1 cellular context compared by ENCODE assay signal in the genomic region with DNA sequence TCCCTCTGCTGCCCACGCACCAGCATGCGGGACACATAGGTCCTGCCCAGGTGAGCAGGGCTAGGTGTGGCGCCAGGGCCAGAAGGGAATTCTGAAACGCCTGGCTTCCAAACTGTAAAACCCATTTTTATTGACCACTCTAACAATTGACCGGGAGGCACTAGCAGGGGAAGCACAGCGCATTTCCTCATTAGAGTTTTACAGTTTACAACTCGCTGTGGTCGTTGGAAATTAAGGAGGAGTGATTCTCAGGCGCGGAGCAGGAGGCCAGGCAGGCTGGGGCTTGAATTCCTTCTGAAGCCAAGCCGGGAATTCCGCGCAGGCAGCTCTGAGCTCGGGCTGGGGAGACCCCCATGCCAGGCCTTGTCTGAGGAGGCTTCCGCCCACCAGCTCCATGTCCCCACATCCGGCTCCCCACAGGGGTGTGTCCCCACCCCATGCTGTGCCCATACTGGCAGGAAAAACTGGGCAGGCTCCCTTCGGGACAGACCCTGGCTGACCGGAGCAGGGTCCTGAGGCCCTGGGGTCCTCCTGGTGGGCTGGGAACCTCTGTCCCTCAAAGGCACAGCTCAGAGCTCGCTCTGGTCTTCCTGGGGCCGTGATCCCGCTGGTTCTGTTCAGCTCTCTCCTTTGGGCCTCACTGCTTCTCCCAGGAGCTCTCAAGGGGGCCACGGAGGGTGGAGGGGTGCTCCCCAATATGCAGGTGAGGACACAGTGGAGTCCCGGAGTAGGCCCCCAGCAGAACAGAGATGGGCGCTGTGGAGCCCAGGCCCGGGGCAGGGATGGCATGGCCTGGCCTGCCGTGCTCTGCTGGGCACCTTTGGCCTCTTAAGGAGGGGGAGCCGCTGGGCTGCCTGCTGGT.
A peak's percentile ranks its signal among the peaks of the same experiment; 100 is the strongest.
TF ChIP-seq lines count a peak whose summit lies in the region.

No MANE protein-coding gene starts in this region.

TF ChIP-seq in K562, 482 proteins besides CTCF, POLR2A, EP300 and RAD21 (continued from another document and continues in another):
- TF ChIP-seq, protein P1, sequence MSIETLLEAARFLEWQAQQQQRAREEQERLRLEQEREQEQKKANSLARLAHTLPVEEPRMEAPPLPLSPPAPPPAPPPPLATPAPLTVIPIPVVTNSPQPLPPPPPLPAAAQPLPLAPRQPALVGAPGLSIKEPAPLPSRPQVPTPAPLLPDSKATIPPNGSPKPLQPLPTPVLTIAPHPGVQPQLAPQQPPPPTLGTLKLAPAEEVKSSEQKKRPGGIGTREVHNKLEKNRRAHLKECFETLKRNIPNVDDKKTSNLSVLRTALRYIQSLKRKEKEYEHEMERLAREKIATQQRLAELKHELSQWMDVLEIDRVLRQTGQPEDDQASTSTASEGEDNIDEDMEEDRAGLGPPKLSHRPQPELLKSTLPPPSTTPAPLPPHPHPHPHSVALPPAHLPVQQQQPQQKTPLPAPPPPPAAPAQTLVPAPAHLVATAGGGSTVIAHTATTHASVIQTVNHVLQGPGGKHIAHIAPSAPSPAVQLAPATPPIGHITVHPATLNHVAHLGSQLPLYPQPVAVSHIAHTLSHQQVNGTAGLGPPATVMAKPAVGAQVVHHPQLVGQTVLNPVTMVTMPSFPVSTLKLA (conservative IDR thresholded peaks at IDR 0.05): 0 out of 4 replicates have a peak, but pooled peaks of 1 of the 2 experiments have one; percentile 31
- peak; percentile 4; the same call in 1 of the 2 replicates for TF ChIP-seq CBX1 (IDR thresholded peaks at IDR 0.05; ENCODE audit: low read depth)
- no peak for TF ChIP-seq SIN3A (IDR thresholded peaks at IDR 0.05; ENCODE audit: borderline replicate concordance in 2 of 2, control insufficient read depth in 1 of 2, low read depth in 2 of 2, low read length in 2 of 2)
- TF ChIP-seq ARID1B (IDR thresholded peaks at IDR 0.05): no peak
- no peak for TF ChIP-seq NCOA6 (IDR thresholded peaks at IDR 0.05)
- no peak for TF ChIP-seq RAD51 (IDR thresholded peaks at IDR 0.05; ENCODE audit: borderline replicate concordance, low read depth)
- TF ChIP-seq GABPB2 (CRISPR knock-in tag; conservative IDR thresholded peaks at IDR 0.05): no peak
- TF ChIP-seq, protein P2, sequence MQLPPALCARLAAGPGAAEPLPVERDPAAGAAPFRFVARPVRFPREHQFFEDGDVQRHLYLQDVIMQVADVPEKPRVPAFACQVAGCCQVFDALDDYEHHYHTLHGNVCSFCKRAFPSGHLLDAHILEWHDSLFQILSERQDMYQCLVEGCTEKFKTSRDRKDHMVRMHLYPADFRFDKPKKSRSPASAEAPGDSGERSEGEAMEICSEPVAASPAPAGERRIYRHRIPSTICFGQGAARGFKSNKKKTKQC (CRISPR knock-in tag; IDR thresholded peaks at IDR 0.05): peak; percentile 38; the same call in 1 of the 2 replicates
- no peak for TF ChIP-seq TARDBP (IDR thresholded peaks at IDR 0.05)
- TF ChIP-seq, protein P3, sequence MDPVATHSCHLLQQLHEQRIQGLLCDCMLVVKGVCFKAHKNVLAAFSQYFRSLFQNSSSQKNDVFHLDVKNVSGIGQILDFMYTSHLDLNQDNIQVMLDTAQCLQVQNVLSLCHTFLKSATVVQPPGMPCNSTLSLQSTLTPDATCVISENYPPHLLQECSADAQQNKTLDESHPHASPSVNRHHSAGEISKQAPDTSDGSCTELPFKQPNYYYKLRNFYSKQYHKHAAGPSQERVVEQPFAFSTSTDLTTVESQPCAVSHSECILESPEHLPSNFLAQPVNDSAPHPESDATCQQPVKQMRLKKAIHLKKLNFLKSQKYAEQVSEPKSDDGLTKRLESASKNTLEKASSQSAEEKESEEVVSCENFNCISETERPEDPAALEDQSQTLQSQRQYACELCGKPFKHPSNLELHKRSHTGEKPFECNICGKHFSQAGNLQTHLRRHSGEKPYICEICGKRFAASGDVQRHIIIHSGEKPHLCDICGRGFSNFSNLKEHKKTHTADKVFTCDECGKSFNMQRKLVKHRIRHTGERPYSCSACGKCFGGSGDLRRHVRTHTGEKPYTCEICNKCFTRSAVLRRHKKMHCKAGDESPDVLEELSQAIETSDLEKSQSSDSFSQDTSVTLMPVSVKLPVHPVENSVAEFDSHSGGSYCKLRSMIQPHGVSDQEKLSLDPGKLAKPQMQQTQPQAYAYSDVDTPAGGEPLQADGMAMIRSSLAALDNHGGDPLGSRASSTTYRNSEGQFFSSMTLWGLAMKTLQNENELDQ (CRISPR knock-in tag; IDR thresholded peaks at IDR 0.05; ENCODE audit: borderline replicate concordance): peak; percentile 16; the same call in 1 of the 2 replicates
- TF ChIP-seq ZZZ3 (IDR thresholded peaks at IDR 0.05): no peak
- TF ChIP-seq, protein P4, sequence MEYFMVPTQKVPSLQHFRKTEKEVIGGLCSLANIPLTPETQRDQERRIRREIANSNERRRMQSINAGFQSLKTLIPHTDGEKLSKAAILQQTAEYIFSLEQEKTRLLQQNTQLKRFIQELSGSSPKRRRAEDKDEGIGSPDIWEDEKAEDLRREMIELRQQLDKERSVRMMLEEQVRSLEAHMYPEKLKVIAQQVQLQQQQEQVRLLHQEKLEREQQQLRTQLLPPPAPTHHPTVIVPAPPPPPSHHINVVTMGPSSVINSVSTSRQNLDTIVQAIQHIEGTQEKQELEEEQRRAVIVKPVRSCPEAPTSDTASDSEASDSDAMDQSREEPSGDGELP (CRISPR knock-in tag; IDR thresholded peaks at IDR 0.05; ENCODE audit: borderline replicate concordance): no peak
- no peak for TF ChIP-seq IFI16 (CRISPR knock-in tag; IDR thresholded peaks at IDR 0.05)
- 0 out of 2 replicates have a peak, but pooled peaks have one; percentile 8 for TF ChIP-seq ZBTB17 (CRISPR knock-in tag; IDR thresholded peaks at IDR 0.05)
- TF ChIP-seq, protein P5, sequence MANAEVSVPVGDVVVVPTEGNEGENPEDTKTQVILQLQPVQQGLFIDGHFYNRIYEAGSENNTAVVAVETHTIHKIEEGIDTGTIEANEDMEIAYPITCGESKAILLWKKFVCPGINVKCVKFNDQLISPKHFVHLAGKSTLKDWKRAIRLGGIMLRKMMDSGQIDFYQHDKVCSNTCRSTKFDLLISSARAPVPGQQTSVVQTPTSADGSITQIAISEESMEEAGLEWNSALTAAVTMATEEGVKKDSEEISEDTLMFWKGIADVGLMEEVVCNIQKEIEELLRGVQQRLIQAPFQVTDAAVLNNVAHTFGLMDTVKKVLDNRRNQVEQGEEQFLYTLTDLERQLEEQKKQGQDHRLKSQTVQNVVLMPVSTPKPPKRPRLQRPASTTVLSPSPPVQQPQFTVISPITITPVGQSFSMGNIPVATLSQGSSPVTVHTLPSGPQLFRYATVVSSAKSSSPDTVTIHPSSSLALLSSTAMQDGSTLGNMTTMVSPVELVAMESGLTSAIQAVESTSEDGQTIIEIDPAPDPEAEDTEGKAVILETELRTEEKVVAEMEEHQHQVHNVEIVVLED (CRISPR knock-in tag; IDR thresholded peaks at IDR 0.05): no peak
- TF ChIP-seq NCOA1 (IDR thresholded peaks at IDR 0.05; ENCODE audit: low read depth): no peak
- TF ChIP-seq, protein P6, sequence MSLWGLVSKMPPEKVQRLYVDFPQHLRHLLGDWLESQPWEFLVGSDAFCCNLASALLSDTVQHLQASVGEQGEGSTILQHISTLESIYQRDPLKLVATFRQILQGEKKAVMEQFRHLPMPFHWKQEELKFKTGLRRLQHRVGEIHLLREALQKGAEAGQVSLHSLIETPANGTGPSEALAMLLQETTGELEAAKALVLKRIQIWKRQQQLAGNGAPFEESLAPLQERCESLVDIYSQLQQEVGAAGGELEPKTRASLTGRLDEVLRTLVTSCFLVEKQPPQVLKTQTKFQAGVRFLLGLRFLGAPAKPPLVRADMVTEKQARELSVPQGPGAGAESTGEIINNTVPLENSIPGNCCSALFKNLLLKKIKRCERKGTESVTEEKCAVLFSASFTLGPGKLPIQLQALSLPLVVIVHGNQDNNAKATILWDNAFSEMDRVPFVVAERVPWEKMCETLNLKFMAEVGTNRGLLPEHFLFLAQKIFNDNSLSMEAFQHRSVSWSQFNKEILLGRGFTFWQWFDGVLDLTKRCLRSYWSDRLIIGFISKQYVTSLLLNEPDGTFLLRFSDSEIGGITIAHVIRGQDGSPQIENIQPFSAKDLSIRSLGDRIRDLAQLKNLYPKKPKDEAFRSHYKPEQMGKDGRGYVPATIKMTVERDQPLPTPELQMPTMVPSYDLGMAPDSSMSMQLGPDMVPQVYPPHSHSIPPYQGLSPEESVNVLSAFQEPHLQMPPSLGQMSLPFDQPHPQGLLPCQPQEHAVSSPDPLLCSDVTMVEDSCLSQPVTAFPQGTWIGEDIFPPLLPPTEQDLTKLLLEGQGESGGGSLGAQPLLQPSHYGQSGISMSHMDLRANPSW (CRISPR knock-in tag; IDR thresholded peaks at IDR 0.05): no peak
- TF ChIP-seq SMARCB1 (IDR thresholded peaks at IDR 0.05; ENCODE audit: insufficient read length, low read depth): no peak
- TF ChIP-seq PPARD (CRISPR knock-in tag; IDR thresholded peaks at IDR 0.05): no peak
- no peak for TF ChIP-seq MTA2 (IDR thresholded peaks at IDR 0.05; ENCODE audit: low read depth)
- no peak for TF ChIP-seq EHMT2 (IDR thresholded peaks at IDR 0.05)
- 0 out of 2 replicates have a peak, but pooled peaks have one; percentile 15 for TF ChIP-seq GATAD2A (IDR thresholded peaks at IDR 0.05)
- no peak for TF ChIP-seq NCOA2 (IDR thresholded peaks at IDR 0.05; ENCODE audit: partially characterized antibody in 2 of 2)
- TF ChIP-seq RBM17 (IDR thresholded peaks at IDR 0.05; ENCODE audit: borderline replicate concordance, low read depth, low read length): no peak
- TF ChIP-seq SAFB2 (IDR thresholded peaks at IDR 0.05; ENCODE audit: borderline replicate concordance, low read depth, low read length, severe bottlenecking): no peak
- TF ChIP-seq, protein P7, sequence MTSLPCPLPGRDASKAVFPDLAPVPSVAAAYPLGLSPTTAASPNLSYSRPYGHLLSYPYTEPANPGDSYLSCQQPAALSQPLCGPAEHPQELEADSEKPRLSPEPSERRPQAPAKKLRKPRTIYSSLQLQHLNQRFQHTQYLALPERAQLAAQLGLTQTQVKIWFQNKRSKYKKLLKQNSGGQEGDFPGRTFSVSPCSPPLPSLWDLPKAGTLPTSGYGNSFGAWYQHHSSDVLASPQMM (CRISPR knock-in tag; IDR thresholded peaks at IDR 0.05): no peak
- no peak for TF ChIP-seq SRSF9 (IDR thresholded peaks at IDR 0.05; ENCODE audit: borderline replicate concordance, low read depth, low read length)
- no peak for TF ChIP-seq HMGN3 (IDR thresholded peaks at IDR 0.05; ENCODE audit: borderline replicate concordance, extremely low read depth, insufficient read length, low read depth, low read length)
- TF ChIP-seq ZNF551 (CRISPR knock-in tag; IDR thresholded peaks at IDR 0.05): no peak
- TF ChIP-seq, protein P8, sequence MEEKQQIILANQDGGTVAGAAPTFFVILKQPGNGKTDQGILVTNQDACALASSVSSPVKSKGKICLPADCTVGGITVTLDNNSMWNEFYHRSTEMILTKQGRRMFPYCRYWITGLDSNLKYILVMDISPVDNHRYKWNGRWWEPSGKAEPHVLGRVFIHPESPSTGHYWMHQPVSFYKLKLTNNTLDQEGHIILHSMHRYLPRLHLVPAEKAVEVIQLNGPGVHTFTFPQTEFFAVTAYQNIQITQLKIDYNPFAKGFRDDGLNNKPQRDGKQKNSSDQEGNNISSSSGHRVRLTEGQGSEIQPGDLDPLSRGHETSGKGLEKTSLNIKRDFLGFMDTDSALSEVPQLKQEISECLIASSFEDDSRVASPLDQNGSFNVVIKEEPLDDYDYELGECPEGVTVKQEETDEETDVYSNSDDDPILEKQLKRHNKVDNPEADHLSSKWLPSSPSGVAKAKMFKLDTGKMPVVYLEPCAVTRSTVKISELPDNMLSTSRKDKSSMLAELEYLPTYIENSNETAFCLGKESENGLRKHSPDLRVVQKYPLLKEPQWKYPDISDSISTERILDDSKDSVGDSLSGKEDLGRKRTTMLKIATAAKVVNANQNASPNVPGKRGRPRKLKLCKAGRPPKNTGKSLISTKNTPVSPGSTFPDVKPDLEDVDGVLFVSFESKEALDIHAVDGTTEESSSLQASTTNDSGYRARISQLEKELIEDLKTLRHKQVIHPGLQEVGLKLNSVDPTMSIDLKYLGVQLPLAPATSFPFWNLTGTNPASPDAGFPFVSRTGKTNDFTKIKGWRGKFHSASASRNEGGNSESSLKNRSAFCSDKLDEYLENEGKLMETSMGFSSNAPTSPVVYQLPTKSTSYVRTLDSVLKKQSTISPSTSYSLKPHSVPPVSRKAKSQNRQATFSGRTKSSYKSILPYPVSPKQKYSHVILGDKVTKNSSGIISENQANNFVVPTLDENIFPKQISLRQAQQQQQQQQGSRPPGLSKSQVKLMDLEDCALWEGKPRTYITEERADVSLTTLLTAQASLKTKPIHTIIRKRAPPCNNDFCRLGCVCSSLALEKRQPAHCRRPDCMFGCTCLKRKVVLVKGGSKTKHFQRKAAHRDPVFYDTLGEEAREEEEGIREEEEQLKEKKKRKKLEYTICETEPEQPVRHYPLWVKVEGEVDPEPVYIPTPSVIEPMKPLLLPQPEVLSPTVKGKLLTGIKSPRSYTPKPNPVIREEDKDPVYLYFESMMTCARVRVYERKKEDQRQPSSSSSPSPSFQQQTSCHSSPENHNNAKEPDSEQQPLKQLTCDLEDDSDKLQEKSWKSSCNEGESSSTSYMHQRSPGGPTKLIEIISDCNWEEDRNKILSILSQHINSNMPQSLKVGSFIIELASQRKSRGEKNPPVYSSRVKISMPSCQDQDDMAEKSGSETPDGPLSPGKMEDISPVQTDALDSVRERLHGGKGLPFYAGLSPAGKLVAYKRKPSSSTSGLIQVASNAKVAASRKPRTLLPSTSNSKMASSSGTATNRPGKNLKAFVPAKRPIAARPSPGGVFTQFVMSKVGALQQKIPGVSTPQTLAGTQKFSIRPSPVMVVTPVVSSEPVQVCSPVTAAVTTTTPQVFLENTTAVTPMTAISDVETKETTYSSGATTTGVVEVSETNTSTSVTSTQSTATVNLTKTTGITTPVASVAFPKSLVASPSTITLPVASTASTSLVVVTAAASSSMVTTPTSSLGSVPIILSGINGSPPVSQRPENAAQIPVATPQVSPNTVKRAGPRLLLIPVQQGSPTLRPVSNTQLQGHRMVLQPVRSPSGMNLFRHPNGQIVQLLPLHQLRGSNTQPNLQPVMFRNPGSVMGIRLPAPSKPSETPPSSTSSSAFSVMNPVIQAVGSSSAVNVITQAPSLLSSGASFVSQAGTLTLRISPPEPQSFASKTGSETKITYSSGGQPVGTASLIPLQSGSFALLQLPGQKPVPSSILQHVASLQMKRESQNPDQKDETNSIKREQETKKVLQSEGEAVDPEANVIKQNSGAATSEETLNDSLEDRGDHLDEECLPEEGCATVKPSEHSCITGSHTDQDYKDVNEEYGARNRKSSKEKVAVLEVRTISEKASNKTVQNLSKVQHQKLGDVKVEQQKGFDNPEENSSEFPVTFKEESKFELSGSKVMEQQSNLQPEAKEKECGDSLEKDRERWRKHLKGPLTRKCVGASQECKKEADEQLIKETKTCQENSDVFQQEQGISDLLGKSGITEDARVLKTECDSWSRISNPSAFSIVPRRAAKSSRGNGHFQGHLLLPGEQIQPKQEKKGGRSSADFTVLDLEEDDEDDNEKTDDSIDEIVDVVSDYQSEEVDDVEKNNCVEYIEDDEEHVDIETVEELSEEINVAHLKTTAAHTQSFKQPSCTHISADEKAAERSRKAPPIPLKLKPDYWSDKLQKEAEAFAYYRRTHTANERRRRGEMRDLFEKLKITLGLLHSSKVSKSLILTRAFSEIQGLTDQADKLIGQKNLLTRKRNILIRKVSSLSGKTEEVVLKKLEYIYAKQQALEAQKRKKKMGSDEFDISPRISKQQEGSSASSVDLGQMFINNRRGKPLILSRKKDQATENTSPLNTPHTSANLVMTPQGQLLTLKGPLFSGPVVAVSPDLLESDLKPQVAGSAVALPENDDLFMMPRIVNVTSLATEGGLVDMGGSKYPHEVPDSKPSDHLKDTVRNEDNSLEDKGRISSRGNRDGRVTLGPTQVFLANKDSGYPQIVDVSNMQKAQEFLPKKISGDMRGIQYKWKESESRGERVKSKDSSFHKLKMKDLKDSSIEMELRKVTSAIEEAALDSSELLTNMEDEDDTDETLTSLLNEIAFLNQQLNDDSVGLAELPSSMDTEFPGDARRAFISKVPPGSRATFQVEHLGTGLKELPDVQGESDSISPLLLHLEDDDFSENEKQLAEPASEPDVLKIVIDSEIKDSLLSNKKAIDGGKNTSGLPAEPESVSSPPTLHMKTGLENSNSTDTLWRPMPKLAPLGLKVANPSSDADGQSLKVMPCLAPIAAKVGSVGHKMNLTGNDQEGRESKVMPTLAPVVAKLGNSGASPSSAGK (IDR thresholded peaks at IDR 0.05): peak; percentile 79; the same call in 1 of the 2 replicates
- no peak for TF ChIP-seq HMG20A (CRISPR knock-in tag; conservative IDR thresholded peaks at IDR 0.05)
